In the genomic region with DNA sequence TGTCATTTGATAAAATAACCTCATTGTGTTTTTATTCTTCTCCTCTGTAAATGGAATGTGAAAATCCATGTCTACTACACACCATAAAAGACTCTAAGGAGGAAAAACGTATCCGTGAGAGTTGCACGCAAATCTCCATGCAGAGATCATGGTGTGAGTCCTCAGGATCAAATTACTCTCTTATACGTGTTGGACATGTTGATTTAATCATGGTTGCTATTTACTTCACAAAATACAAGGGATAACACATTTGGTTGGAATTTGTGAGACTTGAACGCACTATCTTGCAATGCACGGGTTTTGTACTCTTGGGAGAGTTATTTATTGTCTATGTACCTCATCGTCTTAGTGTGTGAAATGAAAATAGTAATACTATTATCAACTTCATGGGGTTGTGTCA, we compare ENCODE assay signal across 23 cellular contexts.
DNase-seq lines count a peak whose midpoint lies in the region; TF ChIP-seq lines count a peak whose summit lies in the region.
"Had no signal": no experiment of that assay in that cellular context is flagged by ENCODE, and none has a peak within 500 bp of the region (broad histone marks: within the 10 kb centered on the region; RNA-seq: fewer than 3 reads in every experiment).

No MANE protein-coding gene starts in this region.

- H4K91ac ChIP-seq in trophoblast cell (ENCODE audit: low read depth, low read length) = no peak overlapping the region

- no peak overlapping the region for H3K4me3 ChIP-seq in trophoblast cell (ENCODE audit: low read depth, low read length)
- no peak overlapping the region for H3K4me3 ChIP-seq in left ventricle myocardium inferior
- H3K4me3 ChIP-seq: GM23338, PC-9, tibial artery had no signal

- intact Hi-C loops in left ventricle myocardium inferior (cut with micrococcal nuclease) = no loop called here

- no peak overlapping the region for H3K9ac ChIP-seq in trophoblast cell (ENCODE audit: low read length)

- H2AK5ac ChIP-seq in trophoblast cell (ENCODE audit: low read length) = no peak overlapping the region

- no peaks in the 10 kb centered on the region for H3K79me2 ChIP-seq in trophoblast cell (ENCODE audit: control insufficient read depth, insufficient read depth, low read length, poor library complexity)

- no peak overlapping the region for H4K8ac ChIP-seq in trophoblast cell (ENCODE audit: low read depth, low read length)

- H3K9me3 ChIP-seq in trophoblast cell (ENCODE audit: insufficient read depth, low read depth, low read length) (no peaks in the 10 kb centered on the region), left ventricle myocardium inferior (replicated peaks) (no peaks in the 10 kb centered on the region)
- H3K9me3 ChIP-seq: BE2C, tibial artery had no signal

- H3K14ac ChIP-seq in trophoblast cell (ENCODE audit: low read length) = no peak overlapping the region

- no peak overlapping the region for H2BK120ac ChIP-seq in trophoblast cell (ENCODE audit: insufficient read depth, low read length, poor library complexity)

- no peak overlapping the region for H3K23ac ChIP-seq in trophoblast cell (ENCODE audit: low read length)

- H4K12ac ChIP-seq in trophoblast cell (ENCODE audit: low read depth, low read length) = no peak overlapping the region

- no peaks in the 10 kb centered on the region for H3K36me3 ChIP-seq in trophoblast cell (ENCODE audit: control insufficient read depth in 1 of 2, insufficient read depth in 2 of 2, low read length in 2 of 2)
- H3K36me3 ChIP-seq in left ventricle myocardium inferior = no peaks in the 10 kb centered on the region
- H3K36me3 ChIP-seq: BE2C, tibial artery had no signal

- H3K18ac ChIP-seq in trophoblast cell (ENCODE audit: low read length) = no peak overlapping the region

- H3K4ac ChIP-seq in trophoblast cell (ENCODE audit: low read depth, low read length) = no peak overlapping the region

- H3K27ac ChIP-seq in trophoblast cell (ENCODE audit: low read depth, low read length) = no peak overlapping the region
- H3K27ac ChIP-seq in left ventricle myocardium inferior (replicated peaks) = no peak overlapping the region
- H3K27ac ChIP-seq: tibial artery had no signal

- TF ChIP-seq CTCF in left ventricle myocardium inferior (IDR thresholded peaks at IDR 0.05; ENCODE audit: borderline replicate concordance) = no peak

- DNase-seq in GM03348 (ENCODE audit: low spot score) (peak; percentile 41), M059J (ENCODE audit: low read depth) (peak; percentile 23), dedifferentiated amniotic fluid mesenchymal stem cell (ENCODE audit: extremely low spot score) (peak; percentile 61), trophoblast cell (peak; percentile 42 to 85), T-helper 9 cell (no peak), NCI-H128 (lab: John Stamatoyannopoulos, UW; ENCODE audit: unreplicated experiment) (no peak), left ventricle myocardium inferior (no peak)
- DNase-seq: activated CD4-positive, alpha-beta T cell treated with anti-CD3 and anti-CD28 coated beads for 4 hours; activated naive CD4-positive, alpha-beta T cell treated with anti-CD3 and anti-CD28 coated beads for 36 hours; activated T-cell treated with anti-CD3 and anti-CD28 coated beads, Interleukin-2, amount 50 U/mL, for 48 hours; BE2C; central memory CD4-positive, alpha-beta T cell; DND-41; erythroblast; kidney glomerular epithelial cell; NCI-H1105 treated with DMSO at 0.1 percent for 48 hours; NCI-H82; PC-9; retina; stimulated activated CD4-positive, alpha-beta T cell treated with anti-CD3 and anti-CD28 coated beads, Interleukin-4, amount 100 ng/mL, for 24 hours; stimulated activated naive CD8-positive, alpha-beta T cell treated with anti-CD3 and anti-CD28 coated beads, Interleukin-15, Interleukin-2, amounts not matched to agents 100 U/mL and 50 U/mL, for 24 hours; tibial artery had no signal

- H2BK12ac ChIP-seq in trophoblast cell (ENCODE audit: low read length) = no peak overlapping the region

- no CpG with 5 or more reads among the region's 7 CpGs for WGBS in trophoblast cell (ENCODE audit: extremely low coverage, insufficient coverage, insufficient read length)

- H3K4me2 ChIP-seq in trophoblast cell (ENCODE audit: low read length) = no peak overlapping the region
- H3K4me2 ChIP-seq: GM23338 had no signal

- no peak overlapping the region for H2BK5ac ChIP-seq in trophoblast cell (ENCODE audit: low read depth, low read length, poor library complexity)

- H3K27me3 ChIP-seq in trophoblast cell (ENCODE audit: insufficient read depth, low read length) (no peaks in the 10 kb centered on the region), left ventricle myocardium inferior (ENCODE audit: low read depth) (peaks cover 1% of the 10 kb centered on the region)
- H3K27me3 ChIP-seq: BE2C, tibial artery had no signal

- H2AFZ ChIP-seq in trophoblast cell (ENCODE audit: insufficient read depth, low read length, poor library complexity) = no peak overlapping the region
- H2AFZ ChIP-seq: GM23338, PC-9 had no signal

- H3K4me1 ChIP-seq in trophoblast cell (ENCODE audit: control insufficient read depth in 1 of 2, insufficient read depth in 2 of 2, low read length in 2 of 2) = peaks cover 0 to 3% of the 10 kb centered on the region in 2 experiments
- H3K4me1 ChIP-seq in left ventricle myocardium inferior = peaks cover 10% of the 10 kb centered on the region
- H3K4me1 ChIP-seq: BE2C had no signal

- H3K79me1 ChIP-seq in trophoblast cell (ENCODE audit: low read length) = no peaks in the 10 kb centered on the region

Comparison
In these comparisons a context has a peak if more than half of its experiments do, and no peak if none do; other contexts are left out.
1. DNase-seq: peak in GM03348 (single experiment), M059J (single experiment), dedifferentiated amniotic fluid mesenchymal stem cell (single experiment) and trophoblast cell (2 of 2); none in T-helper 9 cell (single experiment), NCI-H128 (single experiment) and left ventricle myocardium inferior (single experiment).